Comparison of ENCODE assay signal across 1 cellular context in genomic region chr1:97101523-97101922, GRCh38.
TF ChIP-seq lines count a peak whose summit lies in the region.

No MANE protein-coding gene starts in this region.

TF ChIP-seq in GM23338, 12 proteins besides CTCF, POLR2A, EP300 and RAD21 (continued from another document):
- TF ChIP-seq ZNF462 (CRISPR knock-in tag; IDR thresholded peaks at IDR 0.05) (no peak), CREB1 (CRISPR knock-in tag; IDR thresholded peaks at IDR 0.05; ENCODE audit: low read depth) (no peak)
- TF ChIP-seq, protein P1, sequence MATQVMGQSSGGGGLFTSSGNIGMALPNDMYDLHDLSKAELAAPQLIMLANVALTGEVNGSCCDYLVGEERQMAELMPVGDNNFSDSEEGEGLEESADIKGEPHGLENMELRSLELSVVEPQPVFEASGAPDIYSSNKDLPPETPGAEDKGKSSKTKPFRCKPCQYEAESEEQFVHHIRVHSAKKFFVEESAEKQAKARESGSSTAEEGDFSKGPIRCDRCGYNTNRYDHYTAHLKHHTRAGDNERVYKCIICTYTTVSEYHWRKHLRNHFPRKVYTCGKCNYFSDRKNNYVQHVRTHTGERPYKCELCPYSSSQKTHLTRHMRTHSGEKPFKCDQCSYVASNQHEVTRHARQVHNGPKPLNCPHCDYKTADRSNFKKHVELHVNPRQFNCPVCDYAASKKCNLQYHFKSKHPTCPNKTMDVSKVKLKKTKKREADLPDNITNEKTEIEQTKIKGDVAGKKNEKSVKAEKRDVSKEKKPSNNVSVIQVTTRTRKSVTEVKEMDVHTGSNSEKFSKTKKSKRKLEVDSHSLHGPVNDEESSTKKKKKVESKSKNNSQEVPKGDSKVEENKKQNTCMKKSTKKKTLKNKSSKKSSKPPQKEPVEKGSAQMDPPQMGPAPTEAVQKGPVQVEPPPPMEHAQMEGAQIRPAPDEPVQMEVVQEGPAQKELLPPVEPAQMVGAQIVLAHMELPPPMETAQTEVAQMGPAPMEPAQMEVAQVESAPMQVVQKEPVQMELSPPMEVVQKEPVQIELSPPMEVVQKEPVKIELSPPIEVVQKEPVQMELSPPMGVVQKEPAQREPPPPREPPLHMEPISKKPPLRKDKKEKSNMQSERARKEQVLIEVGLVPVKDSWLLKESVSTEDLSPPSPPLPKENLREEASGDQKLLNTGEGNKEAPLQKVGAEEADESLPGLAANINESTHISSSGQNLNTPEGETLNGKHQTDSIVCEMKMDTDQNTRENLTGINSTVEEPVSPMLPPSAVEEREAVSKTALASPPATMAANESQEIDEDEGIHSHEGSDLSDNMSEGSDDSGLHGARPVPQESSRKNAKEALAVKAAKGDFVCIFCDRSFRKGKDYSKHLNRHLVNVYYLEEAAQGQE (IDR thresholded peaks at IDR 0.05; ENCODE audit: unreplicated experiment): no peak
